13 cellular contexts compared by ENCODE assay signal in the genomic region with DNA sequence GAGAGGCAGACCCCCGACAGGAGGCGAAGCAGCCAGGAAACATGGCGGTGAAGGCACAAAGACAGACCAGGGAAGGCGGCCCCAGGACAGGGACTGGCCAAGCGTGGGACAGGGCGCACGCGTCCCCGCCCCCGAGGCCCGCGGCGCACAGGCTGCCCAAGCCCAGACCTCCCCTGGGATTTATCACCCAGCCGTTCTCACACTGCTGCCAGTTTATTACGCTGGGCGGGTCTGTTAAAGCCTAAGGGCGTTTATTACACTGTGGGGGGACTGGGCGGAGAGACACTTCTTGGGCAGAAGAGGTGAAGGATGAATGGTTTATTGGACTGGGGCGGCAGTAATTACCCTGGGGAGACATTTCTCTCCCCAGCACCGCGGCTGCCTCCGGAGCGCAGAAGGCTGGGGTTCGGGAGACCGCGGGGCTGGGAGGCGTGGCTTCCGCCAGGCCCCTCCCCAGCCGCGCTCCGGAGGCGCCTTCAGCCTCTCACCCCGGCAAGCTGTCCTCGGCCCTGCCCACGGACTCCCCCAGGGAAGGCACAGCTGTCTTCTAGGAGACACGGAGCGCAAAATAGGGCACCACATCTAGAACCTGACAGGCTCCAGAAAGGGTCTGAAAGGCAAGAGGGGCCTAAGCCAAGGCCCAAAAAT. TPM values are rescaled to one million over a fixed set of nuclear protein-coding genes. Genes with fewer than 3 reads are reported as not detected.
DNase-seq lines count a peak whose midpoint lies in the region; ATAC-seq and TF ChIP-seq lines count a peak whose summit lies in the region.
"Had no signal": no experiment of that assay in that cellular context is flagged by ENCODE, and none has a peak within 500 bp of the region (broad histone marks: within the 10 kb centered on the region; RNA-seq: fewer than 3 reads in every experiment).

No MANE protein-coding gene starts in this region.

- H3K27ac Mint-ChIP-seq in neural crest cell (ENCODE audit: unreplicated experiment): no peak overlapping the region
- H3K27ac Mint-ChIP-seq: activated CD8-positive, alpha-beta T cell treated with anti-CD3 and anti-CD28 coated beads for 36 hours; natural killer cell treated with Interleukin-12 subunit alpha and Interleukin-12 subunit beta and Interleukin-15 and Interleukin-18, amount 100 ng/mL, for 72 hours had no signal

- no peaks in the 10 kb centered on the region for H3K36me3 ChIP-seq in esophagus muscularis mucosa
- H3K36me3 ChIP-seq: SJSA1 had no signal

- no peak for TF ChIP-seq EP300 in esophagus muscularis mucosa (IDR thresholded peaks at IDR 0.05)

- peak; percentile 58 for DNase-seq in COR-L47 (lab: John Stamatoyannopoulos, UW)
- DNase-seq in NAMALWA (ENCODE audit: low spot score): peak; percentile 81
- no peak for DNase-seq in esophagus muscularis mucosa (ENCODE audit: extremely low spot score)
- DNase-seq in neural crest cell (ENCODE audit: low read depth, low spot score): peak; percentile 40
- DNase-seq in middle frontal gyrus (ENCODE audit: extremely low spot score, low spot score): no peak
- DNase-seq in activated T-cell treated with anti-CD3 and anti-CD28 coated beads, Interleukin-2, amount 50 U/mL, for 48 hours: no peak
- no peak for DNase-seq in SW 1271 (lab: John Stamatoyannopoulos, UW)
- DNase-seq: activated CD8-positive, alpha-beta T cell treated with anti-CD3 and anti-CD28 coated beads for 36 hours; CD8-positive, alpha-beta memory T cell; Kasumi-1 had no signal

- 49% methylated on average over 6 of the region's 37 CpGs for WGBS in esophagus muscularis mucosa

- peaks cover 0 to 83% (median 16%) of the 10 kb centered on the region in 4 donors for H3K27me3 ChIP-seq in esophagus muscularis mucosa

- H3K4me3 ChIP-seq in esophagus muscularis mucosa: peak overlapping the region in 3 of 4 donors; percentile 11 to 24 (median 16)
- H3K4me3 ChIP-seq: SJSA1 had no signal

- peaks cover 15% of the 10 kb centered on the region for H3K27me3 Mint-ChIP-seq in neural crest cell (ENCODE audit: low read depth)
- H3K27me3 Mint-ChIP-seq: natural killer cell treated with Interleukin-12 subunit alpha and Interleukin-12 subunit beta and Interleukin-15 and Interleukin-18, amount 100 ng/mL, for 72 hours had no signal

- no peak for ATAC-seq in HG02623 (IDR thresholded peaks at IDR 0.05; ENCODE audit: unreplicated experiment)
- ATAC-seq: activated CD8-positive, alpha-beta T cell treated with anti-CD3 and anti-CD28 coated beads for 36 hours had no signal

- no peak for TF ChIP-seq POLR2A in esophagus muscularis mucosa (IDR thresholded peaks at IDR 0.05; ENCODE audit: low read depth)

- no peaks in the 10 kb centered on the region for H3K36me3 Mint-ChIP-seq in neural crest cell (ENCODE audit: low read depth)
- H3K36me3 Mint-ChIP-seq: CD8-positive, alpha-beta memory T cell; natural killer cell treated with Interleukin-12 subunit alpha and Interleukin-12 subunit beta and Interleukin-15 and Interleukin-18, amount 100 ng/mL, for 72 hours had no signal

- H3K27ac ChIP-seq in esophagus muscularis mucosa (replicated peaks in 1 of 4): no peak overlapping the region
- H3K27ac ChIP-seq: SJSA1 had no signal

- no peaks in the 10 kb centered on the region for H3K9me3 Mint-ChIP-seq in neural crest cell
- H3K9me3 Mint-ChIP-seq: activated CD8-positive, alpha-beta T cell treated with anti-CD3 and anti-CD28 coated beads for 36 hours; CD8-positive, alpha-beta memory T cell; natural killer cell treated with Interleukin-12 subunit alpha and Interleukin-12 subunit beta and Interleukin-15 and Interleukin-18, amount 100 ng/mL, for 72 hours had no signal

- H3K4me3 Mint-ChIP-seq in neural crest cell: peak overlapping the region; percentile 68
- H3K4me3 Mint-ChIP-seq: activated CD8-positive, alpha-beta T cell treated with anti-CD3 and anti-CD28 coated beads for 36 hours; CD8-positive, alpha-beta memory T cell had no signal

- intact Hi-C loops in esophagus muscularis mucosa (cut with DNase I): no loop called here

- H3K4me1 ChIP-seq in esophagus muscularis mucosa: peaks cover 0 to 24% (median 20%) of the 10 kb centered on the region in 4 donors
- H3K4me1 ChIP-seq: SJSA1 had no signal

- peaks cover 25% of the 10 kb centered on the region for H3K4me1 Mint-ChIP-seq in neural crest cell

- no peaks in the 10 kb centered on the region for H3K9me3 ChIP-seq in esophagus muscularis mucosa

- no peak for TF ChIP-seq CTCF in esophagus muscularis mucosa (IDR thresholded peaks at IDR 0.05)
- no peak for TF ChIP-seq CTCF in neural crest cell (conservative IDR thresholded peaks at IDR 0.05)

RNA-seq across cellular contexts. Expression of gene SLC22A12, which starts 47.1 kb away (rescaled TPM):
- total RNA-seq in esophagus muscularis mucosa (not detected), neural crest cell (not detected in 2 replicates)
- total RNA-seq: activated CD8-positive, alpha-beta T cell treated with anti-CD3 and anti-CD28 coated beads for 36 hours; CD8-positive, alpha-beta memory T cell; natural killer cell treated with Interleukin-12 subunit alpha and Interleukin-12 subunit beta and Interleukin-15 and Interleukin-18, amount 100 ng/mL, for 72 hours; SJSA1 had no signal

Comparison
In these comparisons a context has a peak if more than half of its experiments do, and no peak if none do; other contexts are left out.
1. DNase-seq: peak in COR-L47 (single experiment), NAMALWA (single experiment) and neural crest cell (single experiment); none in esophagus muscularis mucosa (single experiment), middle frontal gyrus (single experiment), activated T-cell treated with anti-CD3 and anti-CD28 coated beads, Interleukin-2, amount 50 U/mL, for 48 hours (0 of 2) and SW 1271 (0 of 2).